8 cellular contexts compared by ENCODE assay signal in genomic region chr9:105226055-105226454, GRCh38.
"Had no signal": no experiment of that assay in that cellular context is flagged by ENCODE, and none has a peak within 500 bp of the region (broad histone marks: within the 10 kb centered on the region; RNA-seq: fewer than 3 reads in every experiment).

No MANE protein-coding gene starts in this region.

- ATAC-seq: GM12878 had no signal

- H3K4me3 ChIP-seq: GM12878 had no signal

- DNase-seq: GDM1, GF-D8 had no signal

- FAIRE-seq: G401.6, GM12878, GM12891, GM12892, GM18507, GM19239 had no signal
